ENCODE assay signal across 14 cellular contexts in the genomic region with DNA sequence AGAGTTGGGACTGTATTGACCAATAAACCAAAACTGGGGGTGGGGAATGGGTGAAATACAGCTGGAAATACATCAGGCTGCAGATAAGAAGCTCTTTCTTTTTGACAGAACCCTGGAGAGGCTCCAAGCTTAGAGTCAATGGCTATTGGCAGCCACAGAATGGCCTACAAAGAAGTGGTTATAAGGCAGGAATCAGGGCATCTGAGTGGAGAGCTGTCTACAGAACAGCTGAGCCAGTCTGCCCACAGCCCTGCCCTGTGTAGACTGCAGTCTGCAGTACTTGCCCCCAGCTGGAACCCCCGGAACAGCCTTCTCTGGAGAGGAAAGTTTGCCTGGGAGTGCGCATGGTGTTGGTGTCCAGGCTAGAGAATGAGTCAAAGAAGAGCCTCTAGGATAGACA.
"Had no signal": no experiment of that assay in that cellular context is flagged by ENCODE, and none has a peak within 500 bp of the region (broad histone marks: within the 10 kb centered on the region; RNA-seq: fewer than 3 reads in every experiment).

No MANE protein-coding gene starts in this region.

- DNase-seq: activated CD4-positive, alpha-beta T cell treated with anti-CD3 and anti-CD28 coated beads for 48 hours; activated naive CD4-positive, alpha-beta T cell treated with anti-CD3 and anti-CD28 coated beads for 36 hours; body of pancreas; endodermal cell; erythroblast; kidney; left ventricle myocardium inferior; mesenchymal stem cell; stimulated activated CD4-positive, alpha-beta T cell treated with anti-CD3 and anti-CD28 coated beads, Interleukin-2, amount 100 ng/mL, for 24 hours; stimulated activated naive CD4-positive, alpha-beta T cell had no signal

- H3K27ac ChIP-seq: body of pancreas, left ventricle myocardium inferior, right lobe of liver, SK-N-MC, suprapubic skin had no signal

- ATAC-seq: activated T-helper 17 cell treated with anti-CD3 and anti-CD28 coated beads, Interleukin-2, amount 50 U/mL, for 72 hours; body of pancreas; right lobe of liver had no signal
